Comparison of ENCODE assay signal across 18 cellular contexts in the genomic region with DNA sequence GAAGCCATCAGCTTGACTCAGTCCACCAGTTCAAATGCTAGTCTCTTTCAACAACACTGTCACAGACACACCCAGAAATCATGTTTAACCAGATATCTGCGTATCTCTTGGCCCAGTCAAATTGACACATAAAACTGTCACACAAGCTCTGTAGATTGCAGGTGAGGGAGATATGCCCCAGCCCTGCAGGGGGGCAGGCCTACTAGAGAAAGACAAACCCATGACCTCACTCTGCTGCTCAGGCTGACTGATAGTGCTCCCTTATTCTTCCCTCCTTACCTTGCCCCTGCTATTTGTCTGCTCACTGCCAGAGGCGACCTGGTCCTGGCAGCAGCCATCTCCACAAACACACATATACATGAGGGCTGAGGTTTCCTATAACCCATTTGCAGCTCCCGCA.
DNase-seq lines count a peak whose midpoint lies in the region; ATAC-seq, FAIRE-seq and TF ChIP-seq lines count a peak whose summit lies in the region.
"Had no signal": no experiment of that assay in that cellular context is flagged by ENCODE, and none has a peak within 500 bp of the region (broad histone marks: within the 10 kb centered on the region; RNA-seq: fewer than 3 reads in every experiment).

No MANE protein-coding gene starts in this region.

- H3K4me1 ChIP-seq in H9 (ENCODE audit: insufficient read depth, low read length): peaks cover 3% of the 10 kb centered on the region; the same call in 1 of the 2 replicates

- H3K4me1 Mint-ChIP-seq in H9 (peaks cover 13% of the 10 kb centered on the region in 2 experiments), WTC11 (peaks cover 15% of the 10 kb centered on the region), Calu3 (ENCODE audit: low read depth, unreplicated experiment) (no peaks in the 10 kb centered on the region)
- H3K4me1 Mint-ChIP-seq: CD14-positive monocyte had no signal

- no peak overlapping the region for H3K23ac ChIP-seq in H9 (ENCODE audit: insufficient read length, low read depth, low read length)

- no peaks in the 10 kb centered on the region; a peak in 1 of 7 replicates for H3K36me3 Mint-ChIP-seq in H9 (ENCODE audit: insufficient read depth in 1 of 3, low read depth in 3 of 3)
- H3K36me3 Mint-ChIP-seq in WTC11: no peaks in the 10 kb centered on the region
- no peaks in the 10 kb centered on the region for H3K36me3 Mint-ChIP-seq in Calu3 (ENCODE audit: insufficient read depth, unreplicated experiment)
- H3K36me3 Mint-ChIP-seq: CD14-positive monocyte had no signal

- H3K27me3 ChIP-seq in H9 (ENCODE audit: insufficient read depth, low read length): no peaks in the 10 kb centered on the region

- no peaks in the 10 kb centered on the region for H3K9me3 ChIP-seq in H9 (ENCODE audit: control insufficient read depth, low read depth, low read length)

- peaks cover 0 to 6% of the 10 kb centered on the region in 2 experiments; a peak in 3 of 5 replicates for H3K9me3 Mint-ChIP-seq in H9
- no peaks in the 10 kb centered on the region for H3K9me3 Mint-ChIP-seq in WTC11
- H3K9me3 Mint-ChIP-seq in Calu3 (ENCODE audit: low read depth, unreplicated experiment): peaks cover 13% of the 10 kb centered on the region

- H2BK20ac ChIP-seq in H9 (ENCODE audit: low read depth, low read length, poor library complexity, severe bottlenecking): no peak overlapping the region

- no peak overlapping the region for H4K8ac ChIP-seq in H9 (replicated peaks; ENCODE audit: insufficient read length, low read depth, low read length)

- H2BK12ac ChIP-seq in H9 (ENCODE audit: insufficient read length, low read depth, low read length): no peak overlapping the region

- DNase-seq in DMS153 (lab: John Stamatoyannopoulos, UW) (peak; percentile 37), DMS153 treated with DMSO at 0.1 percent for 48 hours (lab: John Stamatoyannopoulos, UW; ENCODE audit: unreplicated experiment) (no peak), H9 (no peak), WTC11 (ENCODE audit: low spot score) (no peak), left kidney (ENCODE audit: low read depth, low spot score) (peak; percentile 12), Calu3 (no peak), frontal cortex (ENCODE audit: low spot score in 2 of 2) (no peak)
- DNase-seq: EL; GM23248; NCI-H2029; NK-92 treated with Interleukin-12 subunit alpha and Interleukin-12 subunit beta, amount 100 ng/mL, for 24 hours; SW 1271 had no signal

- no TSS peak for BruUV-seq in Calu3 (replicated peaks; lab: Mats Ljungman, UMichigan)

- peak; percentile 39 for ATAC-seq in WTC11
- no peak for ATAC-seq in HG02840 (IDR thresholded peaks at IDR 0.05; ENCODE audit: low FRiP score, unreplicated experiment)
- ATAC-seq: Right ventricle myocardium inferior had no signal

- H3T11ph ChIP-seq in H9 (ENCODE audit: low read length): no peak overlapping the region

- H2BK15ac ChIP-seq in H9 (ENCODE audit: low read depth, low read length): no peak overlapping the region

- no peak overlapping the region for H3K4me3 Mint-ChIP-seq in H9
- H3K4me3 Mint-ChIP-seq in WTC11: no peak overlapping the region
- H3K4me3 Mint-ChIP-seq in Calu3 (ENCODE audit: low read depth, unreplicated experiment): no peak overlapping the region
- H3K4me3 Mint-ChIP-seq: CD14-positive monocyte had no signal

- H2AK5ac ChIP-seq in H9 (ENCODE audit: insufficient read length, low read length): no peak overlapping the region

- no peak overlapping the region for H3K18ac ChIP-seq in H9 (ENCODE audit: insufficient read length, low read depth, low read length)

- H4K5ac ChIP-seq in H9 (ENCODE audit: insufficient read length, low read depth, low read length): no peak overlapping the region

- FAIRE-seq in frontal cortex (lab: Jason Lieb, UNC): no peak
- FAIRE-seq: GM12891, RCC 7860 had no signal

- H3K27me3 Mint-ChIP-seq in H9 (ENCODE audit: low read depth) (peaks cover 1% of the 10 kb centered on the region; the same call in 1 of the 2 replicates), WTC11 (ENCODE audit: low read depth) (no peaks in the 10 kb centered on the region), Calu3 (ENCODE audit: unreplicated experiment) (no peaks in the 10 kb centered on the region)

- CTCF ChIA-PET in WTC11 (lab: Charles Lee): interaction anchor here (0.5 to 1.2 kb wide), 2 partner anchors 33 to 79 kb away, joined by 5 to 6 read pairs; no protein-coding TSS in a partner anchor
- CTCF ChIA-PET in Calu3 (lab: Charles Lee): no interaction called here

- H3K79me1 ChIP-seq in H9 (ENCODE audit: insufficient read depth, low read depth, low read length, poor library complexity, severe bottlenecking): no peaks in the 10 kb centered on the region

- H2BK120ac ChIP-seq in H9 (ENCODE audit: low read depth, low read length, poor library complexity, severe bottlenecking): no peak overlapping the region

- H3K27ac ChIP-seq in H9 (ENCODE audit: insufficient read length, low read depth, low read length): no peak overlapping the region
- H3K27ac ChIP-seq: 22Rv1, GM23248 had no signal

- peak overlapping the region; percentile 18; the same call in 1 of the 2 replicates for H3K14ac ChIP-seq in H9 (ENCODE audit: insufficient read depth, low read length)

- H3K4me2 ChIP-seq in H9 (ENCODE audit: insufficient read depth, insufficient read length, low read length): no peak overlapping the region

- no peaks in the 10 kb centered on the region for H3K23me2 ChIP-seq in H9 (ENCODE audit: insufficient read length, low read depth, low read length, poor library complexity, severe bottlenecking)

- intact Hi-C loops in Calu3 (cut with micrococcal nuclease; ENCODE audit: unreplicated experiment): no loop called here

- H4K91ac ChIP-seq in H9 (ENCODE audit: insufficient read length, low read depth, low read length): no peak overlapping the region

- H3K27ac Mint-ChIP-seq in H9: peak overlapping the region in 1 of 3 experiments; percentile 41; a peak in 2 of 7 replicates
- no peak overlapping the region; the same call in 1 of the 2 replicates for H3K27ac Mint-ChIP-seq in WTC11
- H3K27ac Mint-ChIP-seq in Calu3 (ENCODE audit: unreplicated experiment): no peak overlapping the region
- H3K27ac Mint-ChIP-seq: CD14-positive monocyte had no signal

- no peaks in the 10 kb centered on the region for H3K79me2 ChIP-seq in H9 (ENCODE audit: insufficient read depth, low read length)

- POLR2A ChIA-PET in WTC11 (lab: Charles Lee): no interaction called here

- no peak overlapping the region for H3K9ac ChIP-seq in H9 (ENCODE audit: extremely low read depth, insufficient read length, low read length)
- H3K9ac ChIP-seq: GM23248 had no signal

- H3K4ac ChIP-seq in H9 (ENCODE audit: low read depth, low read length): no peak overlapping the region

- no peak overlapping the region for H3K56ac ChIP-seq in H9 (ENCODE audit: insufficient read length, low read depth, low read length)

- no peak overlapping the region for H2AFZ ChIP-seq in H9 (ENCODE audit: low read length)
- H2AFZ ChIP-seq: GM23248 had no signal

- no CpG with 5 or more reads among the region's 3 CpGs for WGBS in H9 (ENCODE audit: extremely low coverage, insufficient read length, low lambda C conversion rate)

- H4K20me1 ChIP-seq in H9 (ENCODE audit: control insufficient read depth, insufficient read depth, insufficient read length): no peaks in the 10 kb centered on the region

- TF ChIP-seq CTCF in H9 (conservative IDR thresholded peaks at IDR 0.05) (no peak), WTC11 (IDR thresholded peaks at IDR 0.05) (no peak), Calu3 (IDR thresholded peaks at IDR 0.05; ENCODE audit: unreplicated experiment) (no peak)

- no peak overlapping the region for H2BK5ac ChIP-seq in H9 (ENCODE audit: insufficient read length, low read length)

TF ChIP-seq in WTC11, 78 proteins besides CTCF, POLR2A, EP300 and RAD21 (continues in another document):
- TF ChIP-seq, protein P1, sequence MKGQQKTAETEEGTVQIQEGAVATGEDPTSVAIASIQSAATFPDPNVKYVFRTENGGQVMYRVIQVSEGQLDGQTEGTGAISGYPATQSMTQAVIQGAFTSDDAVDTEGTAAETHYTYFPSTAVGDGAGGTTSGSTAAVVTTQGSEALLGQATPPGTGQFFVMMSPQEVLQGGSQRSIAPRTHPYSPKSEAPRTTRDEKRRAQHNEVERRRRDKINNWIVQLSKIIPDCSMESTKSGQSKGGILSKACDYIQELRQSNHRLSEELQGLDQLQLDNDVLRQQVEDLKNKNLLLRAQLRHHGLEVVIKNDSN (CRISPR knock-in tag; IDR thresholded peaks at IDR 0.05): no peak
- TF ChIP-seq GTF2I (CRISPR knock-in tag; conservative IDR thresholded peaks at IDR 0.05) (no peak), TP53 (CRISPR knock-in tag; IDR thresholded peaks at IDR 0.05) (no peak), MYBL2 (CRISPR knock-in tag; IDR thresholded peaks at IDR 0.05) (no peak), NR2C2 (CRISPR knock-in tag; IDR thresholded peaks at IDR 0.05) (no peak), HMGA2 (CRISPR knock-in tag; IDR thresholded peaks at IDR 0.05) (no peak), GRHL2 (CRISPR knock-in tag; IDR thresholded peaks at IDR 0.05; ENCODE audit: insufficient replicate concordance, severe bottlenecking) (no peak), ZNF416 (CRISPR knock-in tag; IDR thresholded peaks at IDR 0.05) (no peak), SOX15 (CRISPR knock-in tag; IDR thresholded peaks at IDR 0.05) (no peak), SP1 (CRISPR knock-in tag; conservative IDR thresholded peaks at IDR 0.05) (no peak), IRF2 (CRISPR knock-in tag; IDR thresholded peaks at IDR 0.05; ENCODE audit: borderline replicate concordance, low read depth) (no peak)
- TF ChIP-seq, protein P2, sequence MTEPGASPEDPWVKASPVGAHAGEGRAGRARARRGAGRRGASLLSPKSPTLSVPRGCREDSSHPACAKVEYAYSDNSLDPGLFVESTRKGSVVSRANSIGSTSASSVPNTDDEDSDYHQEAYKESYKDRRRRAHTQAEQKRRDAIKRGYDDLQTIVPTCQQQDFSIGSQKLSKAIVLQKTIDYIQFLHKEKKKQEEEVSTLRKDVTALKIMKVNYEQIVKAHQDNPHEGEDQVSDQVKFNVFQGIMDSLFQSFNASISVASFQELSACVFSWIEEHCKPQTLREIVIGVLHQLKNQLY (CRISPR knock-in tag; IDR thresholded peaks at IDR 0.05): no peak
- TF ChIP-seq, protein P3, sequence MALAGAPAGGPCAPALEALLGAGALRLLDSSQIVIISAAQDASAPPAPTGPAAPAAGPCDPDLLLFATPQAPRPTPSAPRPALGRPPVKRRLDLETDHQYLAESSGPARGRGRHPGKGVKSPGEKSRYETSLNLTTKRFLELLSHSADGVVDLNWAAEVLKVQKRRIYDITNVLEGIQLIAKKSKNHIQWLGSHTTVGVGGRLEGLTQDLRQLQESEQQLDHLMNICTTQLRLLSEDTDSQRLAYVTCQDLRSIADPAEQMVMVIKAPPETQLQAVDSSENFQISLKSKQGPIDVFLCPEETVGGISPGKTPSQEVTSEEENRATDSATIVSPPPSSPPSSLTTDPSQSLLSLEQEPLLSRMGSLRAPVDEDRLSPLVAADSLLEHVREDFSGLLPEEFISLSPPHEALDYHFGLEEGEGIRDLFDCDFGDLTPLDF (CRISPR knock-in tag; IDR thresholded peaks at IDR 0.05): no peak

Comparison
In these comparisons a context has a peak if more than half of its experiments do, and no peak if none do; other contexts are left out.
1. DNase-seq: peak in DMS153 (single experiment) and left kidney (single experiment); none in DMS153 treated with DMSO at 0.1 percent for 48 hours (single experiment), H9 (single experiment), WTC11 (single experiment), Calu3 (single experiment) and frontal cortex (0 of 2).